Comparison of ENCODE assay signal across 28 cellular contexts in genomic region chr6:335146-335545, GRCh38. TPM values are rescaled to one million over a fixed set of nuclear protein-coding genes. Genes with fewer than 3 reads are reported as not detected.
"Had no signal": no experiment of that assay in that cellular context is flagged by ENCODE, and none has a peak within 500 bp of the region (broad histone marks: within the 10 kb centered on the region; RNA-seq: fewer than 3 reads in every experiment).

No MANE protein-coding gene starts in this region.

- H3K4me3 Mint-ChIP-seq: endodermal cell; mesothelial cell of epicardium; neural crest cell; stimulated activated effector memory CD8-positive, alpha-beta T cell treated with anti-CD3 and anti-CD28 coated beads, Interleukin-12 subunit alpha, Interleukin-12 subunit beta, amount 100 ng/mL, for 72 hours had no signal

- DNase-seq: effector CD8-positive, alpha-beta T cell; endodermal cell; foreskin fibroblast; heart left ventricle; hippocampal formation; left cardiac atrium; mucosa of descending colon; naive B cell; stimulated activated CD4-positive, alpha-beta T cell treated with anti-CD3 and anti-CD28 coated beads, Interleukin-2, amount 100 ng/mL, for 24 hours; stimulated activated CD4-positive, alpha-beta T cell treated with anti-CD3 and anti-CD28 coated beads, Interleukin-4, amount 100 ng/mL, for 24 hours; stimulated activated naive CD4-positive, alpha-beta T cell treated with Interleukin-2 at 50 U/mL for 16 hours; stomach; thyroid gland; trophoblast cell had no signal

- H3K27ac ChIP-seq: epithelial cell of prostate, gastroesophageal sphincter, heart left ventricle, pancreas, stomach, thyroid gland had no signal

- H3K4me1 Mint-ChIP-seq: endodermal cell had no signal

- H3K4me2 ChIP-seq: smooth muscle cell had no signal

- H3K36me3 Mint-ChIP-seq: memory B cell; mesothelial cell of epicardium; naive B cell; natural killer cell treated with Interleukin-12 subunit alpha and Interleukin-12 subunit beta and Interleukin-15 and Interleukin-18, amount 100 ng/mL, for 72 hours; stimulated activated effector memory CD8-positive, alpha-beta T cell treated with anti-CD3 and anti-CD28 coated beads, Interleukin-12 subunit alpha, Interleukin-12 subunit beta, amount 100 ng/mL, for 72 hours had no signal

- H3K9me3 Mint-ChIP-seq: memory B cell; natural killer cell treated with Interleukin-12 subunit alpha and Interleukin-12 subunit beta and Interleukin-15 and Interleukin-18, amount 100 ng/mL, for 72 hours; neural crest cell; stimulated activated effector memory CD8-positive, alpha-beta T cell treated with anti-CD3 and anti-CD28 coated beads, Interleukin-12 subunit alpha, Interleukin-12 subunit beta, amount 100 ng/mL, for 72 hours had no signal

- H3K27me3 Mint-ChIP-seq: memory B cell; naive B cell; natural killer cell treated with Interleukin-12 subunit alpha and Interleukin-12 subunit beta and Interleukin-15 and Interleukin-18, amount 100 ng/mL, for 72 hours; progenitor cell of endocrine pancreas had no signal

- ATAC-seq: esophagus mucosa; gastroesophageal sphincter; left cardiac atrium; mucosa of descending colon; natural killer cell treated with Interleukin-12 subunit alpha and Interleukin-12 subunit beta and Interleukin-15 and Interleukin-18, amount 100 ng/mL, for 72 hours; pancreas; sciatic nerve; stimulated activated effector memory CD8-positive, alpha-beta T cell treated with anti-CD3 and anti-CD28 coated beads, Interleukin-12 subunit alpha, Interleukin-12 subunit beta, amount 100 ng/mL, for 72 hours had no signal

- H3K4me3 ChIP-seq: gastroesophageal sphincter, heart left ventricle, lung, mucosa of descending colon, pancreas, smooth muscle cell, stomach, thyroid gland had no signal

- H3K27ac Mint-ChIP-seq: endodermal cell; mesothelial cell of epicardium; progenitor cell of endocrine pancreas; stimulated activated effector memory CD8-positive, alpha-beta T cell treated with anti-CD3 and anti-CD28 coated beads, Interleukin-12 subunit alpha, Interleukin-12 subunit beta, amount 100 ng/mL, for 72 hours had no signal

- H3K4me1 ChIP-seq: gastroesophageal sphincter had no signal

- H3K27me3 ChIP-seq: gastroesophageal sphincter, heart left ventricle, neutrophil, pancreas, stomach, thyroid gland had no signal

RNA-seq across cellular contexts. Expression of gene IRF4, which starts 56.4 kb away (rescaled TPM):
- total RNA-seq: endodermal cell, mesothelial cell of epicardium, progenitor cell of endocrine pancreas had no signal
- polyA plus RNA-seq: smooth muscle cell had no signal
